ENCODE assay signal across 8 cellular contexts in the genomic region with DNA sequence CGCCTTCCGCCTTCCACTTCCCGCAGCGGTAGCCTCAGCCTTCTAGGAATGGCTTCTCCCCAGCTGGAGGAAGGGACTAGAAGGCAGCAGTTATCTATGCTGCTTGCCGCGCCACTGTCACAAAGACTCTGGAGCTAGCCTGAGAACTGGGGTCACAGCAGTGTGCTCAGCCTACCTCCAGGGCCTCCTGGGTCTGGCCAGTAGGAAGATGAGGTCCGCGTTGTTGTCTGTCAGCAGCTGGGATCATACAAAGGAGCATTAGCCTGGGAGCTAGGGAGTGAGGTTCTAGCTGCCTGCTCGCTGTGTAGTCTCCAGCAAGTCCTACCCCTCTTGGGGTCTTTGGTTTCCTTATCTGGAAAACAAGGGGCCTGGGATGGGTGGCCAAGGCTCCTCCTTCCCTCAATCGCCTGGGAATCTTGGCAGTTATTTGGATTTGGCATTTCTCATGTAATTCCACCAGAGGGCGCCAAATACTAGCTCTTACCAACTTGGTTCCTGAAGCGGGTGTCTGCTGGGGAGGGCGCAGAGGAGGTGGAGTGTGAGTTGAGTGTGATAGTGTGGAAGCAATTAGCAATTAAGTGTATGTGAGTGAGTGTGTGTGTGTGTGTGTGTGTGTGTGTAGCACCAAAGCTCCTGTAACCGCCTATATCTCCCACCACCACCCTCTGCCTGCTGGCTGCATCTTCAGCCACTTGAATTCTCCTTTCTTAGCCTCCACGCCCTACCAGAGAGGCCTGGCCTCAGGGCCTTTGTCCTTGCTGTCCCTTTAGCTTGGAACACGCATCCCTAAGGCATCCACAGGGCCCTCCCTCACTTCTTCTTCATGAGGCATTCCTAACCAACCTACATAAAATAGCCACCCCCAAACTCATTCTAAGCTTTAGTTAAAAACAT.
DNase-seq lines count a peak whose midpoint lies in the region; ATAC-seq and TF ChIP-seq lines count a peak whose summit lies in the region.

No MANE protein-coding gene starts in this region.

- H3K9ac ChIP-seq in colonic mucosa (ENCODE audit: low read depth in 2 of 2, low read length in 2 of 2): no peak overlapping the region

- no peaks in the 10 kb centered on the region for H3K36me3 ChIP-seq in colonic mucosa

- no peaks in the 10 kb centered on the region for H3K9me3 ChIP-seq in colonic mucosa

- ATAC-seq in WTC11: peak; percentile 86

- peak; percentile 49 for DNase-seq in DMS114 treated with DMSO at 0.1 percent for 48 hours (lab: John Stamatoyannopoulos, UW; ENCODE audit: unreplicated experiment)
- DNase-seq in HCEC 1CT: peak; percentile 51
- DNase-seq in NCI-H2081 (lab: John Stamatoyannopoulos, UW): peak; percentile 73 to 75
- peak; percentile 69 for DNase-seq in WTC11 (ENCODE audit: low spot score)
- peak; percentile 62 for DNase-seq in colonic mucosa
- DNase-seq in left kidney (ENCODE audit: low read depth, low spot score): peak; percentile 76
- peak; percentile 9 to 24 for DNase-seq in stimulated activated CD4-positive, alpha-beta T cell treated with anti-CD3 and anti-CD28 coated beads, Interleukin-4, amount 100 ng/mL, for 48 hours (ENCODE audit: low read depth in 2 of 2)
- no peak for DNase-seq in posterior vena cava (ENCODE audit: low spot score)

- H3K4me1 Mint-ChIP-seq in WTC11: peaks cover 11% of the 10 kb centered on the region

- H3K4me1 ChIP-seq in colonic mucosa: no peaks in the 10 kb centered on the region

- no peak overlapping the region for H3K27ac ChIP-seq in colonic mucosa

- H3K36me3 Mint-ChIP-seq in WTC11: peaks cover 30% of the 10 kb centered on the region

- TF ChIP-seq CTCF in WTC11 (IDR thresholded peaks at IDR 0.05) (peak; percentile 83), colonic mucosa (IDR thresholded peaks at IDR 0.05) (peak; percentile 78)

- H3K9me3 Mint-ChIP-seq in WTC11: peaks cover 32% of the 10 kb centered on the region

- H3K27me3 ChIP-seq in colonic mucosa: no peaks in the 10 kb centered on the region

- intact Hi-C loops in colonic mucosa (cut with DNase I): loop anchor here (2.0 to 5.0 kb wide), 3 partner anchors 127 to 500 kb away; no protein-coding TSS in a partner anchor
- intact Hi-C loops in posterior vena cava (cut with DNase I): loop anchor here in 1 of 2 donors (5.0 kb wide), 1 partner anchor 125 kb away; no protein-coding TSS in a partner anchor

- no peak overlapping the region for H3K27ac Mint-ChIP-seq in WTC11

- no peak overlapping the region for H3K4me3 Mint-ChIP-seq in WTC11

- POLR2A ChIA-PET in WTC11 (lab: Charles Lee): interaction anchor here (0.6 to 1.0 kb wide), 2 partner anchors 126 to 387 kb away, joined by 3 read pairs; no protein-coding TSS in a partner anchor

- H3K27me3 Mint-ChIP-seq in WTC11 (ENCODE audit: low read depth): peaks cover 8% of the 10 kb centered on the region; the same call in 1 of the 2 replicates

- CTCF ChIA-PET in WTC11 (lab: Charles Lee): interaction anchor here (0.8 to 5.5 kb wide), 22 partner anchors 9 to 509 kb away, joined by 3 to 65 read pairs (median 5); a partner anchor contains a TSS

- no peak overlapping the region for H3K4me3 ChIP-seq in colonic mucosa

TF ChIP-seq in WTC11, 78 proteins besides CTCF, POLR2A, EP300 and RAD21:
- TF ChIP-seq ESRRA (CRISPR knock-in tag; IDR thresholded peaks at IDR 0.05; ENCODE audit: borderline replicate concordance) (no peak), NFE2L1 (CRISPR knock-in tag; IDR thresholded peaks at IDR 0.05) (no peak), MYBL2 (CRISPR knock-in tag; IDR thresholded peaks at IDR 0.05) (no peak), RELA (CRISPR knock-in tag; IDR thresholded peaks at IDR 0.05; ENCODE audit: borderline replicate concordance) (no peak), ZNF232 (CRISPR knock-in tag; IDR thresholded peaks at IDR 0.05) (peak; percentile 34; the same call in 1 of the 2 replicates)
- TF ChIP-seq, protein P1, sequence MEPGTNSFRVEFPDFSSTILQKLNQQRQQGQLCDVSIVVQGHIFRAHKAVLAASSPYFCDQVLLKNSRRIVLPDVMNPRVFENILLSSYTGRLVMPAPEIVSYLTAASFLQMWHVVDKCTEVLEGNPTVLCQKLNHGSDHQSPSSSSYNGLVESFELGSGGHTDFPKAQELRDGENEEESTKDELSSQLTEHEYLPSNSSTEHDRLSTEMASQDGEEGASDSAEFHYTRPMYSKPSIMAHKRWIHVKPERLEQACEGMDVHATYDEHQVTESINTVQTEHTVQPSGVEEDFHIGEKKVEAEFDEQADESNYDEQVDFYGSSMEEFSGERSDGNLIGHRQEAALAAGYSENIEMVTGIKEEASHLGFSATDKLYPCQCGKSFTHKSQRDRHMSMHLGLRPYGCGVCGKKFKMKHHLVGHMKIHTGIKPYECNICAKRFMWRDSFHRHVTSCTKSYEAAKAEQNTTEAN (CRISPR knock-in tag; IDR thresholded peaks at IDR 0.05): peak; percentile 69
